8 cellular contexts compared by ENCODE assay signal in genomic region chr17:42414782-42415409, GRCh38. TPM values are rescaled to one million over a fixed set of nuclear protein-coding genes. Genes with fewer than 3 reads are reported as not detected.
DNase-seq lines count a peak whose midpoint lies in the region; ATAC-seq and TF ChIP-seq lines count a peak whose summit lies in the region.

No MANE protein-coding gene starts in this region.

- H3K79me2 ChIP-seq in parathyroid adenoma = no peaks in the 10 kb centered on the region

- H3K36me3 ChIP-seq in Peyer's patch (no peaks in the 10 kb centered on the region), parathyroid adenoma (ENCODE audit: control insufficient read depth, insufficient read depth, low read length) (no peaks in the 10 kb centered on the region)

- H2AFZ ChIP-seq in parathyroid adenoma = no peak overlapping the region

- peak; percentile 19 to 64 (median 50) for DNase-seq in CD4-positive, alpha-beta T cell
- DNase-seq in Peyer's patch = peak in 2 of 3 donors; percentile 69 to 72
- peak; percentile 64 to 69 for DNase-seq in activated naive CD4-positive, alpha-beta T cell treated with anti-CD3 and anti-CD28 coated beads, Interleukin-2, amount 50 U/mL, for 72 hours (ENCODE audit: low spot score in 2 of 2)
- DNase-seq in ACHN = no peak

- peaks cover 16% of the 10 kb centered on the region for H3K4me1 Mint-ChIP-seq in CD4-positive, alpha-beta T cell (ENCODE audit: low read depth)

- no peak for TF ChIP-seq CTCF in CD4-positive, alpha-beta T cell (IDR thresholded peaks at IDR 0.05)
- TF ChIP-seq CTCF in Peyer's patch (IDR thresholded peaks at IDR 0.05) (no peak), parathyroid adenoma (IDR thresholded peaks at IDR 0.05) (no peak)

- TF ChIP-seq POLR2A in Peyer's patch (IDR thresholded peaks at IDR 0.05) = no peak

- H3K9me3 Mint-ChIP-seq in CD4-positive, alpha-beta T cell = no peaks in the 10 kb centered on the region
- H3K9me3 Mint-ChIP-seq in activated naive CD4-positive, alpha-beta T cell treated with anti-CD3 and anti-CD28 coated beads, Interleukin-2, amount 50 U/mL, for 72 hours = no peaks in the 10 kb centered on the region

- H3K9ac ChIP-seq in parathyroid adenoma = no peak overlapping the region

- H3K27me3 ChIP-seq in CD4-positive, alpha-beta T cell (ENCODE audit: control insufficient read depth, insufficient read depth, low read length) = no peaks in the 10 kb centered on the region
- H3K27me3 ChIP-seq in Peyer's patch = no peaks in the 10 kb centered on the region
- no peaks in the 10 kb centered on the region for H3K27me3 ChIP-seq in parathyroid adenoma (ENCODE audit: control insufficient read depth, insufficient read depth, low read length)

- H3K36me3 Mint-ChIP-seq in CD4-positive, alpha-beta T cell (ENCODE audit: low read depth) = no peaks in the 10 kb centered on the region
- H3K36me3 Mint-ChIP-seq in activated naive CD4-positive, alpha-beta T cell treated with anti-CD3 and anti-CD28 coated beads, Interleukin-2, amount 50 U/mL, for 72 hours = no peaks in the 10 kb centered on the region

- no peaks in the 10 kb centered on the region for H3K27me3 Mint-ChIP-seq in CD4-positive, alpha-beta T cell

- peak overlapping the region; percentile 83 for H3K4me3 Mint-ChIP-seq in CD4-positive, alpha-beta T cell

- ATAC-seq in CD4-positive, alpha-beta T cell (ENCODE audit: poor library complexity) = peak; percentile 95
- ATAC-seq in activated naive CD4-positive, alpha-beta T cell treated with anti-CD3 and anti-CD28 coated beads, Interleukin-2, amount 50 U/mL, for 72 hours = peak; percentile 90 to 96
- ATAC-seq in GM21786 (IDR thresholded peaks at IDR 0.05; ENCODE audit: unreplicated experiment) = no peak
- no peak for ATAC-seq in GM19452 (IDR thresholded peaks at IDR 0.05; ENCODE audit: unreplicated experiment)
- ATAC-seq in HG03039 (IDR thresholded peaks at IDR 0.05; ENCODE audit: unreplicated experiment) = no peak

- intact Hi-C loops in CD4-positive, alpha-beta T cell (cut with DNase I, micrococcal nuclease) = no loop called here

- H3K4me1 ChIP-seq in Peyer's patch (peaks cover 0 to 25% (median 3%) of the 10 kb centered on the region in 4 donors), parathyroid adenoma (peaks cover 3% of the 10 kb centered on the region)

- H3K9me3 ChIP-seq in CD4-positive, alpha-beta T cell (ENCODE audit: control insufficient read depth, low read length) = no peaks in the 10 kb centered on the region
- H3K9me3 ChIP-seq in Peyer's patch = no peaks in the 10 kb centered on the region
- H3K9me3 ChIP-seq in parathyroid adenoma (ENCODE audit: control insufficient read depth, low read length) = no peaks in the 10 kb centered on the region

- H3K4me3 ChIP-seq in Peyer's patch (no peak overlapping the region), parathyroid adenoma (ENCODE audit: low read depth, low read length) (no peak overlapping the region)

- H3K27ac ChIP-seq in CD4-positive, alpha-beta T cell (ENCODE audit: low read depth, low read length) = no peak overlapping the region
- H3K27ac ChIP-seq in Peyer's patch (peak overlapping the region in 3 of 4 donors; percentile 28 to 58 (median 46)), parathyroid adenoma (no peak overlapping the region)

- POLR2A ChIA-PET in CD4-positive, alpha-beta T cell (lab: Charles Lee) = interaction anchor here (0.6 to 2.5 kb wide), 10 partner anchors 9 to 220 kb away, joined by 3 to 22 read pairs (median 3); partner anchors contain the start of genes GHDC, NAGLU, STAT3 and STAT5A

- H3K27ac Mint-ChIP-seq in CD4-positive, alpha-beta T cell = peak overlapping the region; percentile 72
- H3K27ac Mint-ChIP-seq in activated naive CD4-positive, alpha-beta T cell treated with anti-CD3 and anti-CD28 coated beads, Interleukin-2, amount 50 U/mL, for 72 hours = peak overlapping the region; percentile 31 to 71

- CTCF ChIA-PET in CD4-positive, alpha-beta T cell (lab: Charles Lee) = interaction anchor here (0.6 to 1.0 kb wide), 3 partner anchors 92 to 184 kb away, joined by 3 to 4 read pairs (median 3); no protein-coding TSS in a partner anchor

- peak overlapping the region; percentile 35 for H3K4me2 ChIP-seq in parathyroid adenoma (ENCODE audit: low read length)

- in situ Hi-C loops in ACHN (cut with HindIII; ENCODE audit: low pct_ligation_motif_present, low pct_unique_long_range_greater_than_20kb, low sequenced_read_pairs) = no loop called here

RNA-seq across cellular contexts. Expression of gene CAVIN1, which starts 8.2 kb away (rescaled TPM):
- total RNA-seq in CD4-positive, alpha-beta T cell = under 1 TPM; 0.14 to 0.16 TPM
- 10 to 100 TPM; 16.3 to 94.9 (median 35.9) TPM for total RNA-seq in Peyer's patch
- 1 to 10 TPM in 1 of 2 donors, under 1 TPM in 1; 0.11 to 9.4 TPM for total RNA-seq in activated naive CD4-positive, alpha-beta T cell treated with anti-CD3 and anti-CD28 coated beads, Interleukin-2, amount 50 U/mL, for 72 hours

RNA-seq across cellular contexts. Expression of gene STAT3, which starts 26.7 kb away (rescaled TPM):
- 100 to 1,000 TPM; 315 to 319 TPM for total RNA-seq in CD4-positive, alpha-beta T cell
- total RNA-seq in Peyer's patch = 100 to 1,000 TPM; 178 to 219 (median 191) TPM
- total RNA-seq in activated naive CD4-positive, alpha-beta T cell treated with anti-CD3 and anti-CD28 coated beads, Interleukin-2, amount 50 U/mL, for 72 hours = 100 to 1,000 TPM; 189 to 505 TPM

RNA-seq across cellular contexts. Expression of gene ATP6V0A1, which starts 43.8 kb away (rescaled TPM):
- total RNA-seq in CD4-positive, alpha-beta T cell = 10 to 100 TPM; 10.4 to 14.4 TPM
- 100 to 1,000 TPM; 121 to 251 (median 204) TPM for total RNA-seq in Peyer's patch
- total RNA-seq in activated naive CD4-positive, alpha-beta T cell treated with anti-CD3 and anti-CD28 coated beads, Interleukin-2, amount 50 U/mL, for 72 hours = 10 to 100 TPM; 14.9 to 25.5 TPM

Comparison
In these comparisons a context has a peak if more than half of its experiments do, and no peak if none do; other contexts are left out.
1. ATAC-seq: peak in CD4-positive, alpha-beta T cell (single experiment) and activated naive CD4-positive, alpha-beta T cell treated with anti-CD3 and anti-CD28 coated beads, Interleukin-2, amount 50 U/mL, for 72 hours (2 of 2); none in GM21786 (single experiment), GM19452 (single experiment) and HG03039 (single experiment).
2. H3K27ac ChIP-seq: peak in Peyer's patch (3 of 4); none in CD4-positive, alpha-beta T cell (single experiment) and parathyroid adenoma (single experiment).
3. RNA of gene ATP6V0A1, which starts 43.8 kb away (total RNA-seq): 121 to 251 TPM in Peyer's patch; 14.9 to 25.5 TPM in activated naive CD4-positive, alpha-beta T cell treated with anti-CD3 and anti-CD28 coated beads, Interleukin-2, amount 50 U/mL, for 72 hours and 10.4 to 14.4 TPM in CD4-positive, alpha-beta T cell; every median in the first group is over 4 times any median in the second.